21 cellular contexts compared by ENCODE assay signal in genomic region chr1:29032839-29033238, GRCh38.
"Had no signal": no experiment of that assay in that cellular context is flagged by ENCODE, and none has a peak within 500 bp of the region (broad histone marks: within the 10 kb centered on the region; RNA-seq: fewer than 3 reads in every experiment).

No MANE protein-coding gene starts in this region.

- H3K27ac Mint-ChIP-seq: activated CD4-positive, alpha-beta T cell treated with anti-CD3 and anti-CD28 coated beads, Interleukin-2, amount 10 ng/mL, durations not matched to agents 7 days and 5 days; neural progenitor cell; stimulated activated naive CD8-positive, alpha-beta T cell treated with anti-CD3 and anti-CD28 coated beads, Interleukin-15, amount 100 ng/mL, for 72 hours; T-helper 1 cell treated with Interleukin-12 subunit alpha and Interleukin-12 subunit beta and Interleukin-4 antibody, amounts not matched to agents 30 μg/mL and 1 μg/mL, for 36 hours had no signal

- H3K4me1 Mint-ChIP-seq: activated CD4-positive, alpha-beta T cell treated with anti-CD3 and anti-CD28 coated beads, Interleukin-2, amount 10 ng/mL, durations not matched to agents 7 days and 5 days; naive B cell; stimulated activated effector memory CD8-positive, alpha-beta T cell treated with anti-CD3 and anti-CD28 coated beads, Interleukin-12 subunit alpha, Interleukin-12 subunit beta, amount 100 ng/mL, for 72 hours; stimulated activated naive CD8-positive, alpha-beta T cell treated with anti-CD3 and anti-CD28 coated beads, Interleukin-15, amount 100 ng/mL, for 72 hours had no signal

- H3K27me3 Mint-ChIP-seq: activated CD4-positive, alpha-beta T cell treated with anti-CD3 and anti-CD28 coated beads, Interleukin-2, amount 10 ng/mL, durations not matched to agents 7 days and 5 days; naive B cell; stimulated activated naive CD8-positive, alpha-beta T cell treated with anti-CD3 and anti-CD28 coated beads, Interleukin-15, amount 100 ng/mL, for 72 hours had no signal

- H3K9me3 Mint-ChIP-seq: activated CD4-positive, alpha-beta T cell treated with anti-CD3 and anti-CD28 coated beads, Interleukin-2, amount 10 ng/mL, durations not matched to agents 7 days and 5 days; activated T-cell treated with anti-CD3 and anti-CD28 coated beads, Interleukin-2, amount 50 U/mL, for 4 hours; brain; naive B cell; neural progenitor cell; stimulated activated effector memory CD8-positive, alpha-beta T cell treated with anti-CD3 and anti-CD28 coated beads, Interleukin-12 subunit alpha, Interleukin-12 subunit beta, amount 100 ng/mL, for 72 hours; stimulated activated naive CD8-positive, alpha-beta T cell treated with anti-CD3 and anti-CD28 coated beads, Interleukin-15, amount 100 ng/mL, for 72 hours; T-helper 1 cell treated with Interleukin-12 subunit alpha and Interleukin-12 subunit beta and Interleukin-4 antibody, amounts not matched to agents 30 μg/mL and 1 μg/mL, for 36 hours had no signal

- H3K4me3 Mint-ChIP-seq: activated CD4-positive, alpha-beta T cell treated with anti-CD3 and anti-CD28 coated beads, Interleukin-2, amount 10 ng/mL, durations not matched to agents 7 days and 5 days; activated T-cell treated with anti-CD3 and anti-CD28 coated beads, Interleukin-2, amount 50 U/mL, for 4 hours; brain; naive B cell; neural progenitor cell; stimulated activated effector memory CD8-positive, alpha-beta T cell treated with anti-CD3 and anti-CD28 coated beads, Interleukin-12 subunit alpha, Interleukin-12 subunit beta, amount 100 ng/mL, for 72 hours; stimulated activated naive CD8-positive, alpha-beta T cell treated with anti-CD3 and anti-CD28 coated beads, Interleukin-15, amount 100 ng/mL, for 72 hours; T-helper 1 cell treated with Interleukin-12 subunit alpha and Interleukin-12 subunit beta and Interleukin-4 antibody, amounts not matched to agents 30 μg/mL and 1 μg/mL, for 36 hours had no signal

- ATAC-seq: activated T-cell treated with anti-CD3 and anti-CD28 coated beads, Interleukin-2, amount 50 U/mL, for 4 hours; foreskin keratinocyte; left lobe of liver; lower lobe of right lung; right lobe of liver; stimulated activated effector memory CD8-positive, alpha-beta T cell treated with anti-CD3 and anti-CD28 coated beads, Interleukin-12 subunit alpha, Interleukin-12 subunit beta, amount 100 ng/mL, for 72 hours; stimulated activated naive CD8-positive, alpha-beta T cell treated with anti-CD3 and anti-CD28 coated beads, Interleukin-15, amount 100 ng/mL, for 72 hours had no signal

- DNase-seq: activated CD4-positive, alpha-beta T cell treated with anti-CD3 and anti-CD28 coated beads, Interleukin-2, amount 10 ng/mL, durations not matched to agents 7 days and 5 days; activated CD4-positive, CD25-positive, alpha-beta regulatory T cell treated with anti-CD3 and anti-CD28 coated beads, Interleukin-2, amount 50 U/mL, for 72 hours; activated effector memory CD4-positive, alpha-beta T cell treated with Interleukin-2 at 50 U/mL for 16 hours; activated naive CD4-positive, alpha-beta T cell treated with anti-CD3 and anti-CD28 coated beads, Interleukin-2, amount 50 U/mL, for 16 hours; activated T-cell treated with anti-CD3 and anti-CD28 coated beads, Interleukin-2, amount 50 U/mL, for 4 hours; aorta; foreskin keratinocyte; lower lobe of right lung; naive B cell; posterior cingulate gyrus; right lobe of liver; stimulated activated CD4-positive, alpha-beta T cell treated with anti-CD3 and anti-CD28 coated beads, Interleukin-2, amount 100 ng/mL, for 24 hours; stimulated activated naive CD8-positive, alpha-beta T cell treated with anti-CD3 and anti-CD28 coated beads, Interleukin-15, amount 100 ng/mL, for 72 hours; T1000; tibial artery; WERI-Rb-1 had no signal
